Comparison of ENCODE assay signal across 22 cellular contexts in the genomic region with DNA sequence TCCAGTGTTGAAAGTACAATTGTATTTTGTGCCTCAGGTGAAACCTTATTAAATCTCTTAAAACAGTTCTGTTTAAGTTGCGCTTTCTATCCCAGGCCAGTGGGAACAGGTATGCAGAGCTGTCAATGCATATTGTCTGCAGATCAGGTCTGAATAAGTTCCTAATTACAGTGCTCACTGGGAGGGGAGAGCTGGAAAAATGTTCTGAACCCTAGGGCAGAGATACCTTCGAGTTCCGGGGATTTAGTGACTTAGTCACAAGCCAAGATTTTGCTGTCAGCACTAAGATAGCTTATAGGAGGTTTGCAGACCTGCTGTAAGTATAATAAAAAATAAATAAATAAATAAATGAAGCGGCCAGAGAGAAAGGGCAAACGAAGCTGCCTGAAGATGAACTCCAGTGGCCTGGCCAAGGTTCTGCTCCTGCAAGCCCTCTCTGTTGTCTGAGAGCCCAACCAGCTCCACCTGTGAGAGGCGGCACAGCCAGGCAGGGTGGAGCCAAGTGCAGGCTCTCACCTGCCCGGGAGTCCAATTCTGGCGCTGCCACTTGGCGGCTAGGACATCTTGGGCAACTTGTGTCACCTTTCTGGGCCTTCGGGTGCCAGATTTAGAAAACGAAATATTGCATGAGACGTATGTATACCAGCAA.
DNase-seq lines count a peak whose midpoint lies in the region; ATAC-seq, FAIRE-seq and TF ChIP-seq lines count a peak whose summit lies in the region.
"Had no signal": no experiment of that assay in that cellular context is flagged by ENCODE, and none has a peak within 500 bp of the region (broad histone marks: within the 10 kb centered on the region; RNA-seq: fewer than 3 reads in every experiment).

No MANE protein-coding gene starts in this region.

- no peaks in the 10 kb centered on the region for H3K36me3 ChIP-seq in Peyer's patch
- H3K36me3 ChIP-seq in pancreas, result no peaks in the 10 kb centered on the region
- H3K36me3 ChIP-seq: SJSA1, WERI-Rb-1 had no signal

- TF ChIP-seq CTCF in C4-2B (conservative IDR thresholded peaks at IDR 0.05), result peak; percentile 31
- no peak for TF ChIP-seq CTCF in Peyer's patch (IDR thresholded peaks at IDR 0.05)
- no peak for TF ChIP-seq CTCF in pancreas (IDR thresholded peaks at IDR 0.05)

- TF ChIP-seq POLR2A in Peyer's patch (IDR thresholded peaks at IDR 0.05), result no peak

- intact Hi-C loops in pancreas (cut with DNase I), result no loop called here

- H3K27ac ChIP-seq in C4-2B (no peak overlapping the region), Peyer's patch (no peak overlapping the region), pancreas (no peak overlapping the region)
- H3K27ac ChIP-seq: PC-9, SJSA1, WERI-Rb-1 had no signal

- FAIRE-seq in pancreas (lab: Jason Lieb, UNC), result no peak
- FAIRE-seq: endothelial cell of umbilical vein, kidney had no signal

- peak in 2 of 3 donors; percentile 76 to 83 for DNase-seq in Peyer's patch
- DNase-seq in pancreas, result peak in 5 of 6 donors; percentile 78 to 91 (median 85)
- DNase-seq in stimulated activated CD4-positive, alpha-beta T cell treated with anti-CD3 and anti-CD28 coated beads, Interleukin-2, amount 100 ng/mL, for 48 hours, result no peak
- DNase-seq in stimulated activated CD4-positive, alpha-beta T cell treated with anti-CD3 and anti-CD28 coated beads, Interleukin-15, amount 100 ng/mL, for 24 hours, result no peak
- DNase-seq: activated CD8-positive, alpha-beta memory T cell treated with anti-CD3 and anti-CD28 coated beads, Interleukin-2, amount 50 U/mL, for 4 hours; activated naive CD8-positive, alpha-beta T cell treated with anti-CD3 and anti-CD28 coated beads, Interleukin-2, amount 10 ng/mL, durations not matched to agents 7 days and 5 days; foreskin fibroblast; GF-D8; kidney; natural killer cell; NCI-H1417 treated with DMSO at 0.1 percent for 48 hours; posterior cingulate gyrus; stimulated activated CD4-positive, alpha-beta T cell treated with anti-CD3 and anti-CD28 coated beads, Interleukin-4, amount 100 ng/mL, for 1 hour; stimulated activated naive CD8-positive, alpha-beta T cell treated with anti-CD3 and anti-CD28 coated beads, Interleukin-15, Interleukin-2, amounts not matched to agents 100 U/mL and 50 U/mL, for 24 hours; WERI-Rb-1 had no signal

- H3K9me3 ChIP-seq in Peyer's patch (no peaks in the 10 kb centered on the region), pancreas (no peaks in the 10 kb centered on the region)
- H3K9me3 ChIP-seq: SJSA1 had no signal

- WGBS in pancreas, 2 donors, result 33 to 55% methylated on average over 12 of the region's 12 CpGs

- no peaks in the 10 kb centered on the region for H3K4me1 ChIP-seq in Peyer's patch
- H3K4me1 ChIP-seq in pancreas, result peaks cover 0 to 7% (median 0%) of the 10 kb centered on the region in 3 donors
- H3K4me1 ChIP-seq: SJSA1 had no signal

- H3K4me3 ChIP-seq in Peyer's patch (no peak overlapping the region), pancreas (no peak overlapping the region)
- H3K4me3 ChIP-seq: PC-9, SJSA1 had no signal

- H3K27me3 ChIP-seq in Peyer's patch, result peaks cover 0 to 5% of the 10 kb centered on the region in 2 donors
- H3K27me3 ChIP-seq in pancreas, result no peaks in the 10 kb centered on the region
- H3K27me3 ChIP-seq: SJSA1 had no signal

- ATAC-seq in esophagus mucosa (peak; percentile 93), pancreas (peak in 3 of 4 donors; percentile 93 to 99 (median 99)), HG03442 (IDR thresholded peaks at IDR 0.05; ENCODE audit: unreplicated experiment) (no peak), GM21515 (IDR thresholded peaks at IDR 0.05; ENCODE audit: unreplicated experiment) (no peak)
- ATAC-seq: natural killer cell; stimulated activated naive CD8-positive, alpha-beta T cell treated with anti-CD3 and anti-CD28 coated beads, Interleukin-15, Interleukin-2, amounts not matched to agents 100 U/mL and 50 U/mL, for 24 hours had no signal

Comparison
In these comparisons a context has a peak if more than half of its experiments do, and no peak if none do; other contexts are left out.
1. DNase-seq: peak in Peyer's patch (2 of 3) and pancreas (5 of 6); none in stimulated activated CD4-positive, alpha-beta T cell treated with anti-CD3 and anti-CD28 coated beads, Interleukin-2, amount 100 ng/mL, for 48 hours (0 of 2) and stimulated activated CD4-positive, alpha-beta T cell treated with anti-CD3 and anti-CD28 coated beads, Interleukin-15, amount 100 ng/mL, for 24 hours (single experiment).
2. ATAC-seq: peak in esophagus mucosa (single experiment) and pancreas (3 of 4); none in HG03442 (single experiment) and GM21515 (single experiment).